ENCODE assay signal across 7 cellular contexts in the genomic region with DNA sequence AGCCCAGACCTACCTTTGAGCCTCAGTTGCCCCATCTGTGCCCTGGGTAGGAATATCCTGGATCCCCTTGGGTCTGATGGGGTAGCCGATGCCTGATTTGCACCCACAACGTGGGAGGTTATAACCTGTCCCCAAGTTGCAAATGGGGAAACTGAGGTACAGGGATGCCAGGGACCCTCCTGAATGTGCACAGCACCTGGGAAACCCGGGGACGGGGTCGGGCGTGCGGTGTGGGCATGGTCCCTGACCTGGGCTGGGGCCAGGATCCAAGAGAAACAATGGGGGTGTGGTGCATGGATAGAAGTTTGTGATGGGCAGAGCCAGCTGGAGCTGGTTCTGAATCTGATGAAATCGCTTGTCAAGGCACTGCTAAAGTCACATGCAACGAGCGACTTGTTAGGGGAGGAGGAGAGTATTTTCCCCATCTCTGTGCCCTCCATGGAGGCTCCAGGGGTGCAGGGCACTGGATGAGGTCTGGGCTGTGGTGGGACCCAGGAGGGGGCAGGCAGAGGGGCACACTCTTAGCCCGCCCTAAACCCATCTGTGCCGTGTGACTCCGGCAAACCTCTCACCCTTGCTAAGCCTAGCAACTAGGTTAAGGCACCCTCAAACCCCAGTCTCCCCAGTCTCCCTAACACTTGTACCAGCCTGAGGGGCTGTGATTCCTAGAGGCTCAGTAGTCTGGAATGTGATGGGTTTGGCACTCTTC. TPM values are rescaled to one million over a fixed set of nuclear protein-coding genes. Genes with fewer than 3 reads are reported as not detected.
DNase-seq lines count a peak whose midpoint lies in the region; ATAC-seq and TF ChIP-seq lines count a peak whose summit lies in the region.
"Had no signal": no experiment of that assay in that cellular context is flagged by ENCODE, and none has a peak within 500 bp of the region (broad histone marks: within the 10 kb centered on the region; RNA-seq: fewer than 3 reads in every experiment).

No MANE protein-coding gene starts in this region.

- peaks cover 40% of the 10 kb centered on the region for H3K4me1 ChIP-seq in Caco-2

- H3K27me3 Mint-ChIP-seq in Caco-2 (ENCODE audit: insufficient read depth, unreplicated experiment), result no peaks in the 10 kb centered on the region
- H3K27me3 Mint-ChIP-seq in WTC11 (ENCODE audit: low read depth), result peaks cover 32% of the 10 kb centered on the region
- H3K27me3 Mint-ChIP-seq in mesothelial cell of epicardium (ENCODE audit: low read depth), result peaks cover 6% of the 10 kb centered on the region
- peaks cover 47% of the 10 kb centered on the region for H3K27me3 Mint-ChIP-seq in activated CD4-positive, alpha-beta T cell treated with anti-CD3 and anti-CD28 coated beads for 36 hours

- CTCF ChIA-PET in Caco-2 (lab: Charles Lee), result interaction anchor here (0.5 to 2.1 kb wide), 7 partner anchors 11 to 438 kb away, joined by 3 to 10 read pairs (median 6); a partner anchor contains a TSS
- CTCF ChIA-PET in WTC11 (lab: Charles Lee), result interaction anchor here (0.7 to 4.5 kb wide), 13 partner anchors 10 to 420 kb away, joined by 3 to 94 read pairs (median 12); a partner anchor contains a TSS
- CTCF ChIA-PET in activated CD4-positive, alpha-beta T cell treated with anti-CD3 and anti-CD28 coated beads for 36 hours (lab: Charles Lee), result interaction anchor here (0.6 to 4.9 kb wide), 6 partner anchors 17 to 85 kb away, joined by 3 to 48 read pairs (median 4); a partner anchor contains a TSS

- TSS peak; percentile 55 for BruUV-seq in Caco-2 (replicated peaks; lab: Mats Ljungman, UMichigan)

- DNase-seq in Caco-2 (peak in 1 of 2 experiments; percentile 56), WTC11 (ENCODE audit: low spot score) (no peak), mesothelial cell of epicardium (ENCODE audit: low spot score in 2 of 2, unreplicated experiment in 2 of 2) (no peak), cerebellum (ENCODE audit: low spot score) (no peak)
- DNase-seq in activated CD4-positive, alpha-beta T cell treated with anti-CD3 and anti-CD28 coated beads for 36 hours, result no peak

- H3K36me3 Mint-ChIP-seq in Caco-2 (ENCODE audit: insufficient read depth, unreplicated experiment) (peaks cover 64% of the 10 kb centered on the region), WTC11 (peaks cover 11% of the 10 kb centered on the region), mesothelial cell of epicardium (no peaks in the 10 kb centered on the region)
- H3K36me3 Mint-ChIP-seq in activated CD4-positive, alpha-beta T cell treated with anti-CD3 and anti-CD28 coated beads for 36 hours (ENCODE audit: low read depth), result no peaks in the 10 kb centered on the region

- no peak for ATAC-seq in WTC11
- no peak for ATAC-seq in GM21529 (IDR thresholded peaks at IDR 0.05; ENCODE audit: unreplicated experiment)
- no peak for ATAC-seq in activated CD4-positive, alpha-beta T cell treated with anti-CD3 and anti-CD28 coated beads for 36 hours

- H3K27me3 ChIP-seq in Caco-2 (replicated peaks; ENCODE audit: control insufficient read depth, insufficient read depth, low read length), result no peaks in the 10 kb centered on the region

- H3K4me3 ChIP-seq in Caco-2 (ENCODE audit: low read depth, low read length), result peak overlapping the region; percentile 76

- H3K9me3 Mint-ChIP-seq in Caco-2 (ENCODE audit: unreplicated experiment) (no peaks in the 10 kb centered on the region), WTC11 (no peaks in the 10 kb centered on the region), mesothelial cell of epicardium (no peaks in the 10 kb centered on the region)
- no peaks in the 10 kb centered on the region for H3K9me3 Mint-ChIP-seq in activated CD4-positive, alpha-beta T cell treated with anti-CD3 and anti-CD28 coated beads for 36 hours (ENCODE audit: low read depth)

- intact Hi-C loops in Caco-2 (cut with micrococcal nuclease; ENCODE audit: unreplicated experiment), result loop anchor here (2.0 kb wide), 1 partner anchor 14 kb away; no protein-coding TSS in a partner anchor
- intact Hi-C loops in activated CD4-positive, alpha-beta T cell treated with anti-CD3 and anti-CD28 coated beads for 36 hours (cut with DNase I, micrococcal nuclease), result loop anchor here in 1 of 2 experiments (5.0 kb wide), 1 partner anchor 36 kb away; no protein-coding TSS in a partner anchor

- peaks cover 11% of the 10 kb centered on the region for H3K36me3 ChIP-seq in Caco-2 (ENCODE audit: control insufficient read depth, insufficient read depth, low read length)

- TF ChIP-seq CTCF in Caco-2 (IDR thresholded peaks at IDR 0.05; ENCODE audit: insufficient read depth in 1 of 2, low read depth in 1 of 2, low read length in 1 of 2, severe bottlenecking in 1 of 2, unreplicated experiment in 1 of 2) (no peak), WTC11 (IDR thresholded peaks at IDR 0.05) (no peak), mesothelial cell of epicardium (IDR thresholded peaks at IDR 0.05; ENCODE audit: unreplicated experiment) (no peak)

- H3K9me3 ChIP-seq in Caco-2, result no peaks in the 10 kb centered on the region

- H3K4me1 Mint-ChIP-seq in Caco-2 (ENCODE audit: low read depth, unreplicated experiment), result peaks cover 6% of the 10 kb centered on the region
- peaks cover 32% of the 10 kb centered on the region for H3K4me1 Mint-ChIP-seq in WTC11
- H3K4me1 Mint-ChIP-seq in mesothelial cell of epicardium, result peaks cover 16% of the 10 kb centered on the region
- H3K4me1 Mint-ChIP-seq in activated CD4-positive, alpha-beta T cell treated with anti-CD3 and anti-CD28 coated beads for 36 hours, result peaks cover 4% of the 10 kb centered on the region

- H3K27ac Mint-ChIP-seq in Caco-2 (ENCODE audit: unreplicated experiment), result peak overlapping the region; percentile 92
- no peak overlapping the region for H3K27ac Mint-ChIP-seq in WTC11
- no peak overlapping the region for H3K27ac Mint-ChIP-seq in mesothelial cell of epicardium
- H3K27ac Mint-ChIP-seq in activated CD4-positive, alpha-beta T cell treated with anti-CD3 and anti-CD28 coated beads for 36 hours, result no peak overlapping the region

- H3K4me3 Mint-ChIP-seq in Caco-2 (ENCODE audit: unreplicated experiment) (peak overlapping the region; percentile 85), WTC11 (peak overlapping the region; percentile 73), mesothelial cell of epicardium (peak overlapping the region; percentile 33)
- no peak overlapping the region for H3K4me3 Mint-ChIP-seq in activated CD4-positive, alpha-beta T cell treated with anti-CD3 and anti-CD28 coated beads for 36 hours

- POLR2A ChIA-PET in Caco-2 (lab: Charles Lee) (interaction anchor here (1.2 to 1.8 kb wide), 2 partner anchors 15 to 105 kb away, joined by 15 to 16 read pairs; a partner anchor contains a TSS), WTC11 (lab: Charles Lee) (interaction anchor here (1.0 to 1.7 kb wide), 4 partner anchors 12 to 181 kb away, joined by 4 to 13 read pairs (median 5); a partner anchor contains a TSS)
- POLR2A ChIA-PET in activated CD4-positive, alpha-beta T cell treated with anti-CD3 and anti-CD28 coated beads for 36 hours (lab: Charles Lee), result interaction anchor here (0.6 kb wide), 1 partner anchor 650 kb away, joined by 3 read pairs; no protein-coding TSS in a partner anchor

TF ChIP-seq in WTC11, 78 proteins besides CTCF, POLR2A, EP300 and RAD21 (continues in another document):
- TF ChIP-seq, protein P1, sequence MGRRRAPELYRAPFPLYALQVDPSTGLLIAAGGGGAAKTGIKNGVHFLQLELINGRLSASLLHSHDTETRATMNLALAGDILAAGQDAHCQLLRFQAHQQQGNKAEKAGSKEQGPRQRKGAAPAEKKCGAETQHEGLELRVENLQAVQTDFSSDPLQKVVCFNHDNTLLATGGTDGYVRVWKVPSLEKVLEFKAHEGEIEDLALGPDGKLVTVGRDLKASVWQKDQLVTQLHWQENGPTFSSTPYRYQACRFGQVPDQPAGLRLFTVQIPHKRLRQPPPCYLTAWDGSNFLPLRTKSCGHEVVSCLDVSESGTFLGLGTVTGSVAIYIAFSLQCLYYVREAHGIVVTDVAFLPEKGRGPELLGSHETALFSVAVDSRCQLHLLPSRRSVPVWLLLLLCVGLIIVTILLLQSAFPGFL (CRISPR knock-in tag; IDR thresholded peaks at IDR 0.05; ENCODE audit: borderline replicate concordance), result no peak
- TF ChIP-seq ZNF263 (CRISPR knock-in tag; IDR thresholded peaks at IDR 0.05; ENCODE audit: low read depth), result no peak
- TF ChIP-seq, protein P2, sequence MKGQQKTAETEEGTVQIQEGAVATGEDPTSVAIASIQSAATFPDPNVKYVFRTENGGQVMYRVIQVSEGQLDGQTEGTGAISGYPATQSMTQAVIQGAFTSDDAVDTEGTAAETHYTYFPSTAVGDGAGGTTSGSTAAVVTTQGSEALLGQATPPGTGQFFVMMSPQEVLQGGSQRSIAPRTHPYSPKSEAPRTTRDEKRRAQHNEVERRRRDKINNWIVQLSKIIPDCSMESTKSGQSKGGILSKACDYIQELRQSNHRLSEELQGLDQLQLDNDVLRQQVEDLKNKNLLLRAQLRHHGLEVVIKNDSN (CRISPR knock-in tag; IDR thresholded peaks at IDR 0.05), result peak; percentile 30; the same call in 1 of the 2 replicates
- TF ChIP-seq, protein P3, sequence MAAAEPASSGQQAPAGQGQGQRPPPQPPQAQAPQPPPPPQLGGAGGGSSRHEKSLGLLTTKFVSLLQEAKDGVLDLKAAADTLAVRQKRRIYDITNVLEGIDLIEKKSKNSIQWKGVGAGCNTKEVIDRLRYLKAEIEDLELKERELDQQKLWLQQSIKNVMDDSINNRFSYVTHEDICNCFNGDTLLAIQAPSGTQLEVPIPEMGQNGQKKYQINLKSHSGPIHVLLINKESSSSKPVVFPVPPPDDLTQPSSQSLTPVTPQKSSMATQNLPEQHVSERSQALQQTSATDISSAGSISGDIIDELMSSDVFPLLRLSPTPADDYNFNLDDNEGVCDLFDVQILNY (CRISPR knock-in tag; IDR thresholded peaks at IDR 0.05), result no peak

RNA-seq across cellular contexts. Expression of a gene that starts 0.7 kb away (rescaled TPM):
- total RNA-seq in Caco-2 (2022) (55.3 and 56.1 TPM in 2 replicates), WTC11 (2021) (18.3 to 27.3 TPM (median 19.1 TPM) in 3 replicates), mesothelial cell of epicardium (3.2 to 4.7 TPM (median 3.9 TPM) in 3 replicates), cerebellum (0.36 TPM)
- total RNA-seq in activated CD4-positive, alpha-beta T cell treated with anti-CD3 and anti-CD28 coated beads for 36 hours, result not detected
- total RNA-seq: T-helper 2 cell treated with Interferon-gamma antibody and Interleukin-4, amounts not matched to agents 100 ng/mL and 5 ng/mL, for 36 hours had no signal

RNA-seq across cellular contexts. Expression of a gene that starts 10.7 kb away (rescaled TPM):
- total RNA-seq in Caco-2 (2022), result not detected in 2 replicates
- total RNA-seq in WTC11 (2021), result 0.07 to 0.31 TPM (median 0.18 TPM) in 3 replicates
- total RNA-seq in mesothelial cell of epicardium, result 0.18 to 0.29 TPM in 2 of 3 replicates, not detected in the other
- not detected for total RNA-seq in activated CD4-positive, alpha-beta T cell treated with anti-CD3 and anti-CD28 coated beads for 36 hours
- 1.00 TPM for total RNA-seq in cerebellum
- total RNA-seq: T-helper 2 cell treated with Interferon-gamma antibody and Interleukin-4, amounts not matched to agents 100 ng/mL and 5 ng/mL, for 36 hours had no signal

RNA-seq across cellular contexts. Expression of a gene that starts 32.5 kb away (rescaled TPM):
- total RNA-seq in Caco-2 (2022), result 46.2 and 49.4 TPM in 2 replicates
- total RNA-seq in WTC11 (2021), result 44.5 to 51.2 TPM (median 47.4 TPM) in 3 replicates
- total RNA-seq in mesothelial cell of epicardium, result 120 to 123 TPM (median 121 TPM) in 3 replicates
- 10 to 100 TPM; 71.7 to 79.3 TPM for total RNA-seq in activated CD4-positive, alpha-beta T cell treated with anti-CD3 and anti-CD28 coated beads for 36 hours
- total RNA-seq in cerebellum, result 32.2 TPM

RNA-seq across cellular contexts. Expression of a gene that starts 46.3 kb away (rescaled TPM):
- total RNA-seq in Caco-2 (2022), result 25.6 and 26.0 TPM in 2 replicates
- total RNA-seq in WTC11 (2021), result 39.2 to 68.1 TPM (median 40.8 TPM) in 3 replicates
- 22.6 to 24.3 TPM (median 23.2 TPM) in 3 replicates for total RNA-seq in mesothelial cell of epicardium
- 10 to 100 TPM; 20.0 to 20.9 TPM for total RNA-seq in activated CD4-positive, alpha-beta T cell treated with anti-CD3 and anti-CD28 coated beads for 36 hours
- total RNA-seq in cerebellum, result 13.4 TPM

RNA-seq across cellular contexts. Expression of a gene that starts 51.2 kb away (rescaled TPM):
- total RNA-seq in Caco-2 (2022) (65.3 and 67.3 TPM in 2 replicates), WTC11 (2021) (236 to 310 TPM (median 307 TPM) in 3 replicates), mesothelial cell of epicardium (795 to 833 TPM (median 826 TPM) in 3 replicates), cerebellum (43.2 TPM)
- 10 to 100 TPM; 18.8 to 23.3 TPM for total RNA-seq in activated CD4-positive, alpha-beta T cell treated with anti-CD3 and anti-CD28 coated beads for 36 hours
